ENCODE assay signal across 1 cellular context in genomic region chr2:159381574-159381973, GRCh38.
TF ChIP-seq lines count a peak whose summit lies in the region.

No MANE protein-coding gene starts in this region.

TF ChIP-seq in HepG2, 621 proteins besides CTCF, POLR2A, EP300 and RAD21 (continued from another document and continues in another):
- TF ChIP-seq ZHX2 (IDR thresholded peaks at IDR 0.05; ENCODE audit: low read depth): no peak
- no peak for TF ChIP-seq ZHX2 (CRISPR knock-in tag; IDR thresholded peaks at IDR 0.05; ENCODE audit: borderline replicate concordance)
- no peak for TF ChIP-seq ZNF605 (CRISPR knock-in tag; IDR thresholded peaks at IDR 0.05)
- no peak for TF ChIP-seq SNAPC5 (CRISPR knock-in tag; IDR thresholded peaks at IDR 0.05; ENCODE audit: borderline replicate concordance)
- no peak for TF ChIP-seq NCOA5 (CRISPR knock-in tag; IDR thresholded peaks at IDR 0.05)
- TF ChIP-seq SKI (IDR thresholded peaks at IDR 0.05; ENCODE audit: partially characterized antibody): no peak
- TF ChIP-seq ZNF614 (CRISPR knock-in tag; IDR thresholded peaks at IDR 0.05; ENCODE audit: borderline replicate concordance): peak; percentile 58; the same call in 1 of the 2 replicates
- peak; percentile 96 to 97 for TF ChIP-seq MAFK (conservative IDR thresholded peaks at IDR 0.05 in 1 of 2, IDR thresholded peaks at IDR 0.05 in 1 of 2; ENCODE audit: low read length in 2 of 2)
- no peak for TF ChIP-seq ZNF775 (CRISPR knock-in tag; IDR thresholded peaks at IDR 0.05; ENCODE audit: borderline replicate concordance)
- 0 out of 2 replicates have a peak, but pooled peaks have one; percentile 46 for TF ChIP-seq IKZF5 (CRISPR knock-in tag; IDR thresholded peaks at IDR 0.05)
- no peak; the same call in 1 of the 2 replicates for TF ChIP-seq HOXA7 (CRISPR knock-in tag; IDR thresholded peaks at IDR 0.05)
- no peak for TF ChIP-seq ZNF335 (CRISPR knock-in tag; IDR thresholded peaks at IDR 0.05)
- TF ChIP-seq NFE2 (CRISPR knock-in tag; IDR thresholded peaks at IDR 0.05): no peak
- TF ChIP-seq ZBTB33 (CRISPR knock-in tag; IDR thresholded peaks at IDR 0.05): no peak
- TF ChIP-seq MED1 (CRISPR knock-in tag; IDR thresholded peaks at IDR 0.05): no peak
- TF ChIP-seq ZNF292 (CRISPR knock-in tag; IDR thresholded peaks at IDR 0.05; ENCODE audit: borderline replicate concordance, low read depth): no peak
- TF ChIP-seq ZC3H4 (CRISPR knock-in tag; IDR thresholded peaks at IDR 0.05; ENCODE audit: borderline replicate concordance): no peak
- no peak for TF ChIP-seq ZNF20 (CRISPR knock-in tag; IDR thresholded peaks at IDR 0.05)
- TF ChIP-seq NRL (CRISPR knock-in tag; IDR thresholded peaks at IDR 0.05; ENCODE audit: borderline replicate concordance): no peak
- TF ChIP-seq ZFP37 (CRISPR knock-in tag; IDR thresholded peaks at IDR 0.05; ENCODE audit: borderline replicate concordance): no peak
- no peak for TF ChIP-seq SNAPC4 (CRISPR knock-in tag; IDR thresholded peaks at IDR 0.05)
- TF ChIP-seq IKZF4 (CRISPR knock-in tag; IDR thresholded peaks at IDR 0.05; ENCODE audit: borderline replicate concordance, low read depth, not compliant biosample characterization): no peak
- no peak for TF ChIP-seq KLF12 (CRISPR knock-in tag; IDR thresholded peaks at IDR 0.05; ENCODE audit: borderline replicate concordance)
- TF ChIP-seq ZNF546 (CRISPR knock-in tag; conservative IDR thresholded peaks at IDR 0.05): no peak
- no peak for TF ChIP-seq TBL1XR1 (IDR thresholded peaks at IDR 0.05; ENCODE audit: borderline replicate concordance, low read length, partially characterized antibody)
- TF ChIP-seq GATAD2A (CRISPR knock-in tag; IDR thresholded peaks at IDR 0.05): peak; percentile 55; the same call in 1 of the 2 replicates
- TF ChIP-seq DNMT3B (CRISPR knock-in tag; conservative IDR thresholded peaks at IDR 0.05): no peak
- TF ChIP-seq TBX2 (CRISPR knock-in tag; IDR thresholded peaks at IDR 0.05; ENCODE audit: borderline replicate concordance): no peak
- no peak for TF ChIP-seq CREBL2 (CRISPR knock-in tag; IDR thresholded peaks at IDR 0.05; ENCODE audit: borderline replicate concordance)
- TF ChIP-seq ZNF446 (CRISPR knock-in tag; IDR thresholded peaks at IDR 0.05): no peak
- TF ChIP-seq ZNF34 (CRISPR knock-in tag; IDR thresholded peaks at IDR 0.05; ENCODE audit: borderline replicate concordance): no peak
- no peak for TF ChIP-seq ZFP82 (CRISPR knock-in tag; IDR thresholded peaks at IDR 0.05; ENCODE audit: borderline replicate concordance)
- TF ChIP-seq NAIF1 (CRISPR knock-in tag; IDR thresholded peaks at IDR 0.05; ENCODE audit: borderline replicate concordance): no peak
- no peak for TF ChIP-seq LCORL (IDR thresholded peaks at IDR 0.05)
- no peak for TF ChIP-seq LCORL (CRISPR knock-in tag; IDR thresholded peaks at IDR 0.05)
- no peak for TF ChIP-seq SUZ12 (IDR thresholded peaks at IDR 0.05; ENCODE audit: low read depth, low read length)
- TF ChIP-seq KDM6A (CRISPR knock-in tag; IDR thresholded peaks at IDR 0.05; ENCODE audit: low read depth): peak; percentile 57; the same call in 1 of the 2 replicates
- no peak for TF ChIP-seq GFI1 (CRISPR knock-in tag; IDR thresholded peaks at IDR 0.05; ENCODE audit: borderline replicate concordance)
- TF ChIP-seq HNF1A (IDR thresholded peaks at IDR 0.05; ENCODE audit: low read depth): peak; percentile 29; the same call in 1 of the 2 replicates
- TF ChIP-seq HNF1A (CRISPR knock-in tag; IDR thresholded peaks at IDR 0.05; ENCODE audit: borderline replicate concordance): no peak
- TF ChIP-seq RARA (CRISPR knock-in tag; IDR thresholded peaks at IDR 0.05): no peak
